Comparison of ENCODE assay signal across 1 cellular context in the genomic region with DNA sequence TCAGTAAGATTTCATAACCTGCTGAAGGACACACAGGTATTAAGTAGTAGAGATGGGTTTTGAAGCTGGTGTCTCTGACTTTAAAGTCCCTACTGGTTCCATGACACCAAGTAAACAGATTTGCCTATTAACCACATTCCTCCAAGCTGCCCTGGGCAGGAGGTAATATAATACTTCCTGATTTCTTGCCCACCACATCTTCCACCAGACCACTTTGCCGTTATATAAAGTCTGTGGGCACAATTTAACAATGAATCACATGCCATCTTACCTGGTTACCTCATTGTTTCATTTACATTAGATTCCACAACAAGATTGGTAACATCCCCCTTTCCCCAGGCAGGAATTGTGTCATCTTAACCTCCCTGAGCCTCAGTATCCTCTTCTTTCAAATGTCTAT.
TF ChIP-seq lines count a peak whose summit lies in the region.

No MANE protein-coding gene starts in this region.

TF ChIP-seq in GM12878, 131 proteins besides CTCF, POLR2A, EP300 and RAD21:
- no peak for TF ChIP-seq ZNF217 (IDR thresholded peaks at IDR 0.05)
- no peak for TF ChIP-seq NFYA (IDR thresholded peaks at IDR 0.05; ENCODE audit: borderline replicate concordance, low read depth, low read length)
- TF ChIP-seq HCFC1 (IDR thresholded peaks at IDR 0.05; ENCODE audit: low read length): no peak
- TF ChIP-seq, protein P1, sequence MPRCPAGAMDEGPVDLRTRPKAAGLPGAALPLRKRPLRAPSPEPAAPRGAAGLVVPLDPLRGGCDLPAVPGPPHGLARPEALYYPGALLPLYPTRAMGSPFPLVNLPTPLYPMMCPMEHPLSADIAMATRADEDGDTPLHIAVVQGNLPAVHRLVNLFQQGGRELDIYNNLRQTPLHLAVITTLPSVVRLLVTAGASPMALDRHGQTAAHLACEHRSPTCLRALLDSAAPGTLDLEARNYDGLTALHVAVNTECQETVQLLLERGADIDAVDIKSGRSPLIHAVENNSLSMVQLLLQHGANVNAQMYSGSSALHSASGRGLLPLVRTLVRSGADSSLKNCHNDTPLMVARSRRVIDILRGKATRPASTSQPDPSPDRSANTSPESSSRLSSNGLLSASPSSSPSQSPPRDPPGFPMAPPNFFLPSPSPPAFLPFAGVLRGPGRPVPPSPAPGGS (IDR thresholded peaks at IDR 0.05; ENCODE audit: borderline replicate concordance, insufficient read depth, low read depth, low read length, poor library complexity, severe bottlenecking): no peak
- no peak for TF ChIP-seq NR2F1 (conservative IDR thresholded peaks at IDR 0.05)
- TF ChIP-seq BRCA1 (IDR thresholded peaks at IDR 0.05; ENCODE audit: low read depth, low read length): no peak
- TF ChIP-seq ZNF384 (IDR thresholded peaks at IDR 0.05; ENCODE audit: borderline replicate concordance, low read depth, low read length): no peak
- TF ChIP-seq, protein P2, sequence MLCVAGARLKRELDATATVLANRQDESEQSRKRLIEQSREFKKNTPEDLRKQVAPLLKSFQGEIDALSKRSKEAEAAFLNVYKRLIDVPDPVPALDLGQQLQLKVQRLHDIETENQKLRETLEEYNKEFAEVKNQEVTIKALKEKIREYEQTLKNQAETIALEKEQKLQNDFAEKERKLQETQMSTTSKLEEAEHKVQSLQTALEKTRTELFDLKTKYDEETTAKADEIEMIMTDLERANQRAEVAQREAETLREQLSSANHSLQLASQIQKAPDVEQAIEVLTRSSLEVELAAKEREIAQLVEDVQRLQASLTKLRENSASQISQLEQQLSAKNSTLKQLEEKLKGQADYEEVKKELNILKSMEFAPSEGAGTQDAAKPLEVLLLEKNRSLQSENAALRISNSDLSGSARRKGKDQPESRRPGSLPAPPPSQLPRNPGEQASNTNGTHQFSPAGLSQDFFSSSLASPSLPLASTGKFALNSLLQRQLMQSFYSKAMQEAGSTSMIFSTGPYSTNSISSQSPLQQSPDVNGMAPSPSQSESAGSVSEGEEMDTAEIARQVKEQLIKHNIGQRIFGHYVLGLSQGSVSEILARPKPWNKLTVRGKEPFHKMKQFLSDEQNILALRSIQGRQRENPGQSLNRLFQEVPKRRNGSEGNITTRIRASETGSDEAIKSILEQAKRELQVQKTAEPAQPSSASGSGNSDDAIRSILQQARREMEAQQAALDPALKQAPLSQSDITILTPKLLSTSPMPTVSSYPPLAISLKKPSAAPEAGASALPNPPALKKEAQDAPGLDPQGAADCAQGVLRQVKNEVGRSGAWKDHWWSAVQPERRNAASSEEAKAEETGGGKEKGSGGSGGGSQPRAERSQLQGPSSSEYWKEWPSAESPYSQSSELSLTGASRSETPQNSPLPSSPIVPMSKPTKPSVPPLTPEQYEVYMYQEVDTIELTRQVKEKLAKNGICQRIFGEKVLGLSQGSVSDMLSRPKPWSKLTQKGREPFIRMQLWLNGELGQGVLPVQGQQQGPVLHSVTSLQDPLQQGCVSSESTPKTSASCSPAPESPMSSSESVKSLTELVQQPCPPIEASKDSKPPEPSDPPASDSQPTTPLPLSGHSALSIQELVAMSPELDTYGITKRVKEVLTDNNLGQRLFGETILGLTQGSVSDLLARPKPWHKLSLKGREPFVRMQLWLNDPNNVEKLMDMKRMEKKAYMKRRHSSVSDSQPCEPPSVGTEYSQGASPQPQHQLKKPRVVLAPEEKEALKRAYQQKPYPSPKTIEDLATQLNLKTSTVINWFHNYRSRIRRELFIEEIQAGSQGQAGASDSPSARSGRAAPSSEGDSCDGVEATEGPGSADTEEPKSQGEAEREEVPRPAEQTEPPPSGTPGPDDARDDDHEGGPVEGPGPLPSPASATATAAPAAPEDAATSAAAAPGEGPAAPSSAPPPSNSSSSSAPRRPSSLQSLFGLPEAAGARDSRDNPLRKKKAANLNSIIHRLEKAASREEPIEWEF (IDR thresholded peaks at IDR 0.05; ENCODE audit: insufficient replicate concordance, low read depth, low read length): no peak
- no peak for TF ChIP-seq MEF2B (IDR thresholded peaks at IDR 0.05; ENCODE audit: partially characterized antibody, poor library complexity, severe bottlenecking)
- TF ChIP-seq CHD1 (IDR thresholded peaks at IDR 0.05; ENCODE audit: low read depth, low read length): no peak
- TF ChIP-seq, protein P3, sequence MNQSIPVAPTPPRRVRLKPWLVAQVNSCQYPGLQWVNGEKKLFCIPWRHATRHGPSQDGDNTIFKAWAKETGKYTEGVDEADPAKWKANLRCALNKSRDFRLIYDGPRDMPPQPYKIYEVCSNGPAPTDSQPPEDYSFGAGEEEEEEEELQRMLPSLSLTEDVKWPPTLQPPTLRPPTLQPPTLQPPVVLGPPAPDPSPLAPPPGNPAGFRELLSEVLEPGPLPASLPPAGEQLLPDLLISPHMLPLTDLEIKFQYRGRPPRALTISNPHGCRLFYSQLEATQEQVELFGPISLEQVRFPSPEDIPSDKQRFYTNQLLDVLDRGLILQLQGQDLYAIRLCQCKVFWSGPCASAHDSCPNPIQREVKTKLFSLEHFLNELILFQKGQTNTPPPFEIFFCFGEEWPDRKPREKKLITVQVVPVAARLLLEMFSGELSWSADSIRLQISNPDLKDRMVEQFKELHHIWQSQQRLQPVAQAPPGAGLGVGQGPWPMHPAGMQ (IDR thresholded peaks at IDR 0.05; ENCODE audit: borderline replicate concordance): no peak
- no peak for TF ChIP-seq STAT1 (conservative IDR thresholded peaks at IDR 0.05)
- no peak for TF ChIP-seq DPF2 (IDR thresholded peaks at IDR 0.05)
